8 cellular contexts compared by ENCODE assay signal in the genomic region with DNA sequence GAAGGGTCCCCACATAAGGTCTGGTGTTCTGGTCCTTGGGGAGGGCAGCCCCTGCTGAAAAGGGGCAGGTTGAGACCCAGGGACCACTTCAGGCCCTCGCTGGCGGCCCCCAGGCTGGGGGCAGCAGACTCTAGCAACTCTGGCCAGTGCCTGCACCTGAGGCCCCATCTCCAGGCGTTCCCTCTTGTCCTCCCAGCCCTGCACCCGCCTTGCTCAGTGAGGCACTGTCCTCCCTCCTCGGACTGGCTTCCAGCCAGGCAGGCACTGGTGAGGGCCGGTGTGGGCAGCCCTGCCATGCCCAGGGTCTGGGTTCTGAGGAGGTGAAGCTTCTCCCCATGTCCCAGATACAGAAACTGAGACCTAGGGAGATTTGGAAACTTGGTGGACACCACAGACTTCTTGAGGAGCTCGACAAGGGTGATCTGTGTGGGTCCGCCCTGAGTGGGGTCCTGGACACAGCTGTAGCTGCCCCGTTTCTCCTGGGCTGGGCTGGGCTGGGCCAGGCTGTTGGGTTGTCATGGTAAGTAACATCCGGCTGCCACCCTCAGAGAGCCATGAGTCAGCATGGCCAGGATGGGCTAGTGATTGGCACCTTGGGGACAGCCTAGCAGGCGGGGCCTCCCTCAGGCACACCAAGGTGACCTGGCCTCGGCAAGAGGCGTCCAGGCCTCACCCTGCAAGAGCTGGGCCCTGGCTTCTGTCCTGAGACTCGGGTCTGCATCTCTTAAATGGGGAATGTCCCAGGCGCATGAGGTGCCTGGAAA. TPM values are rescaled to one million over a fixed set of nuclear protein-coding genes. Genes with fewer than 3 reads are reported as not detected.
DNase-seq lines count a peak whose midpoint lies in the region; ATAC-seq and TF ChIP-seq lines count a peak whose summit lies in the region.

No MANE protein-coding gene starts in this region.

- no peak for TF ChIP-seq CTCF in 22Rv1 (IDR thresholded peaks at IDR 0.05)

- DNase-seq in H4 (ENCODE audit: low spot score) (peak; percentile 91), immature natural killer cell (peak; percentile 41 to 62 (median 61)), NCI-H2196 (lab: John Stamatoyannopoulos, UW; ENCODE audit: unreplicated experiment) (no peak), cerebellum (ENCODE audit: low spot score) (no peak), NCI-H510A treated with DMSO at 0.1 percent for 48 hours (lab: John Stamatoyannopoulos, UW) (no peak)
- DNase-seq in activated T-helper 2 cell treated with anti-CD3 and anti-CD28 coated beads, Interferon-gamma antibody, Interleukin-2, Interleukin-4, amounts not matched to agents 10 μg/mL and 5 μg/mL and 100 μg/mL, durations not matched to agents 14 hours and 24 hours and 36 hours (ENCODE audit: low spot score), result peak; percentile 44

- intact Hi-C loops in activated T-helper 2 cell treated with anti-CD3 and anti-CD28 coated beads, Interferon-gamma antibody, Interleukin-2, Interleukin-4, amounts not matched to agents 10 μg/mL and 5 μg/mL and 100 μg/mL, durations not matched to agents 14 hours and 24 hours and 36 hours (cut with micrococcal nuclease), result no loop called here

- no peaks in the 10 kb centered on the region for H3K27me3 Mint-ChIP-seq in activated T-helper 2 cell treated with anti-CD3 and anti-CD28 coated beads, Interferon-gamma antibody, Interleukin-2, Interleukin-4, amounts not matched to agents 10 μg/mL and 5 μg/mL and 100 μg/mL, durations not matched to agents 14 hours and 24 hours and 36 hours (ENCODE audit: low read depth)
- peaks cover 25 to 37% (median 33%) of the 10 kb centered on the region in 3 donors for H3K27me3 Mint-ChIP-seq in immature natural killer cell (ENCODE audit: low read depth in 3 of 3)

- no peak overlapping the region for H3K4me3 Mint-ChIP-seq in activated T-helper 2 cell treated with anti-CD3 and anti-CD28 coated beads, Interferon-gamma antibody, Interleukin-2, Interleukin-4, amounts not matched to agents 10 μg/mL and 5 μg/mL and 100 μg/mL, durations not matched to agents 14 hours and 24 hours and 36 hours (ENCODE audit: low read depth)
- H3K4me3 Mint-ChIP-seq in immature natural killer cell, result no peak overlapping the region

- ATAC-seq in GM21528 (IDR thresholded peaks at IDR 0.05; ENCODE audit: low FRiP score, unreplicated experiment), result no peak

- peaks cover 8% of the 10 kb centered on the region for H3K4me1 Mint-ChIP-seq in activated T-helper 2 cell treated with anti-CD3 and anti-CD28 coated beads, Interferon-gamma antibody, Interleukin-2, Interleukin-4, amounts not matched to agents 10 μg/mL and 5 μg/mL and 100 μg/mL, durations not matched to agents 14 hours and 24 hours and 36 hours (ENCODE audit: low read depth)
- H3K4me1 Mint-ChIP-seq in immature natural killer cell, result peaks cover 19% of the 10 kb centered on the region in 2 donors

- H3K27ac ChIP-seq in 22Rv1, result peak overlapping the region; percentile 23

- H3K9me3 Mint-ChIP-seq in activated T-helper 2 cell treated with anti-CD3 and anti-CD28 coated beads, Interferon-gamma antibody, Interleukin-2, Interleukin-4, amounts not matched to agents 10 μg/mL and 5 μg/mL and 100 μg/mL, durations not matched to agents 14 hours and 24 hours and 36 hours, result peaks cover 26% of the 10 kb centered on the region
- H3K9me3 Mint-ChIP-seq in immature natural killer cell, result peaks cover 14 to 25% (median 22%) of the 10 kb centered on the region in 6 donors

- peaks cover 49% of the 10 kb centered on the region for H3K36me3 Mint-ChIP-seq in activated T-helper 2 cell treated with anti-CD3 and anti-CD28 coated beads, Interferon-gamma antibody, Interleukin-2, Interleukin-4, amounts not matched to agents 10 μg/mL and 5 μg/mL and 100 μg/mL, durations not matched to agents 14 hours and 24 hours and 36 hours (ENCODE audit: low read depth)
- H3K36me3 Mint-ChIP-seq in immature natural killer cell, result peaks cover 0 to 9% (median 4%) of the 10 kb centered on the region in 3 donors

- H3K27ac Mint-ChIP-seq in activated T-helper 2 cell treated with anti-CD3 and anti-CD28 coated beads, Interferon-gamma antibody, Interleukin-2, Interleukin-4, amounts not matched to agents 10 μg/mL and 5 μg/mL and 100 μg/mL, durations not matched to agents 14 hours and 24 hours and 36 hours, result peak overlapping the region; percentile 7
- peak overlapping the region in 3 of 6 donors; percentile 56 to 91 (median 78) for H3K27ac Mint-ChIP-seq in immature natural killer cell

RNA-seq across cellular contexts. Expression of a gene that starts 11.1 kb away (rescaled TPM):
- total RNA-seq in H4 (2014; rRNA removed; shearing (Covaris generic)), result 11.7 and 15.2 TPM in 2 replicates
- 34.5 and 34.7 TPM in 2 replicates for total RNA-seq in activated T-helper 2 cell treated with anti-CD3 and anti-CD28 coated beads, Interferon-gamma antibody, Interleukin-2, Interleukin-4, amounts not matched to agents 10 μg/mL and 5 μg/mL and 100 μg/mL, durations not matched to agents 14 hours and 24 hours and 36 hours
- under 1 TPM in 1 of 3 donors, not detected in 2; 0.27 TPM for polyA plus RNA-seq in immature natural killer cell
- not detected for total RNA-seq in cerebellum

RNA-seq across cellular contexts. Expression of a gene that starts 51.8 kb away (rescaled TPM):
- 104 and 128 TPM in 2 replicates for total RNA-seq in H4 (2014; rRNA removed; shearing (Covaris generic))
- 267 and 286 TPM in 2 replicates for total RNA-seq in activated T-helper 2 cell treated with anti-CD3 and anti-CD28 coated beads, Interferon-gamma antibody, Interleukin-2, Interleukin-4, amounts not matched to agents 10 μg/mL and 5 μg/mL and 100 μg/mL, durations not matched to agents 14 hours and 24 hours and 36 hours
- polyA plus RNA-seq in immature natural killer cell, result 100 to 1,000 TPM; 131 to 157 (median 139) TPM
- 156 TPM for total RNA-seq in cerebellum

RNA-seq across cellular contexts. Expression of a gene that starts 54.8 kb away (rescaled TPM):
- total RNA-seq in H4 (2014; rRNA removed; shearing (Covaris generic)), result 4.2 and 5.1 TPM in 2 replicates
- 1.7 TPM in 2 replicates for total RNA-seq in activated T-helper 2 cell treated with anti-CD3 and anti-CD28 coated beads, Interferon-gamma antibody, Interleukin-2, Interleukin-4, amounts not matched to agents 10 μg/mL and 5 μg/mL and 100 μg/mL, durations not matched to agents 14 hours and 24 hours and 36 hours
- under 1 TPM in 1 of 3 donors, not detected in 2; 0.24 TPM for polyA plus RNA-seq in immature natural killer cell
- total RNA-seq in cerebellum, result 21.8 TPM

Comparison
In these comparisons a context has a peak if more than half of its experiments do, and no peak if none do; other contexts are left out.
1. DNase-seq: peak in H4 (single experiment), activated T-helper 2 cell treated with anti-CD3 and anti-CD28 coated beads, Interferon-gamma antibody, Interleukin-2, Interleukin-4, amounts not matched to agents 10 μg/mL and 5 μg/mL and 100 μg/mL, durations not matched to agents 14 hours and 24 hours and 36 hours (single experiment) and immature natural killer cell (3 of 3); none in NCI-H2196 (single experiment), cerebellum (single experiment) and NCI-H510A treated with DMSO at 0.1 percent for 48 hours (single experiment).
2. RNA of a gene that starts 11.1 kb away (total RNA-seq): 34.5 to 34.7 TPM in activated T-helper 2 cell treated with anti-CD3 and anti-CD28 coated beads, Interferon-gamma antibody, Interleukin-2, Interleukin-4, amounts not matched to agents 10 μg/mL and 5 μg/mL and 100 μg/mL, durations not matched to agents 14 hours and 24 hours and 36 hours and 11.7 to 15.2 TPM in H4; not detected in cerebellum (single experiment); every median in the first group is over 10 times any median in the second.